ENCODE assay signal across 8 cellular contexts in genomic region chr4:76688737-76689078, GRCh38.
DNase-seq lines count a peak whose midpoint lies in the region; ATAC-seq and TF ChIP-seq lines count a peak whose summit lies in the region.

No MANE protein-coding gene starts in this region.

- H3K9me3 ChIP-seq in heart right ventricle = no peaks in the 10 kb centered on the region
- no peaks in the 10 kb centered on the region for H3K9me3 ChIP-seq in upper lobe of right lung

- H3K27ac Mint-ChIP-seq in activated naive CD8-positive, alpha-beta T cell = no peak overlapping the region

- TF ChIP-seq CTCF in heart right ventricle (IDR thresholded peaks at IDR 0.05) = no peak
- TF ChIP-seq CTCF in upper lobe of right lung (IDR thresholded peaks at IDR 0.05) = no peak

- H3K9me3 Mint-ChIP-seq in activated naive CD8-positive, alpha-beta T cell (ENCODE audit: low read depth) = no peaks in the 10 kb centered on the region

- H3K27me3 Mint-ChIP-seq in activated naive CD8-positive, alpha-beta T cell = peaks cover 45% of the 10 kb centered on the region

- H3K36me3 ChIP-seq in heart right ventricle (no peaks in the 10 kb centered on the region), upper lobe of right lung (no peaks in the 10 kb centered on the region)

- H3K4me1 ChIP-seq in heart right ventricle (peaks cover 0 to 46% (median 28%) of the 10 kb centered on the region in 9 donors), upper lobe of right lung (peaks cover 31% of the 10 kb centered on the region)

- H3K27ac ChIP-seq in heart right ventricle (no peak overlapping the region), upper lobe of right lung (no peak overlapping the region)

- H3K4me1 Mint-ChIP-seq in activated naive CD8-positive, alpha-beta T cell (ENCODE audit: low read depth) = peaks cover 18% of the 10 kb centered on the region

- WGBS in heart right ventricle, 2 donors = 33 to 40% methylated on average over 11 of the region's 11 CpGs

- no peaks in the 10 kb centered on the region for H3K36me3 Mint-ChIP-seq in activated naive CD8-positive, alpha-beta T cell

- ATAC-seq in heart right ventricle (no peak), Right ventricle myocardium inferior (no peak), upper lobe of right lung (no peak)

- no peak for DNase-seq in heart right ventricle
- no peak for DNase-seq in Right ventricle myocardium inferior (ENCODE audit: missing footprints)
- DNase-seq in kidney glomerular epithelial cell (lab: John Stamatoyannopoulos, UW) = peak; percentile 44
- DNase-seq in upper lobe of right lung = no peak
- no peak for DNase-seq in middle frontal gyrus (ENCODE audit: extremely low spot score, low spot score)
- no peak for DNase-seq in occipital lobe (lab: John Stamatoyannopoulos, UW)
- DNase-seq in iPS-NIHi7 (ENCODE audit: extremely low spot score) = no peak

- H3K27me3 ChIP-seq in heart right ventricle = peaks cover 0 to 87% (median 17%) of the 10 kb centered on the region in 7 donors
- H3K27me3 ChIP-seq in upper lobe of right lung = no peaks in the 10 kb centered on the region

- peak overlapping the region in 9 of 10 donors; percentile 43 to 61 (median 59) for H3K4me3 ChIP-seq in heart right ventricle
- peak overlapping the region; percentile 61 for H3K4me3 ChIP-seq in upper lobe of right lung

- intact Hi-C loops in heart right ventricle (cut with DNase I) (no loop called here), Right ventricle myocardium inferior (cut with DNase I) (no loop called here), upper lobe of right lung (cut with DNase I) (no loop called here)

- peak overlapping the region; percentile 80 for H3K4me3 Mint-ChIP-seq in activated naive CD8-positive, alpha-beta T cell
